Comparison of ENCODE assay signal across 8 cellular contexts in genomic region chr16:67108931-67109406, GRCh38. TPM values are rescaled to one million over a fixed set of nuclear protein-coding genes. Genes with fewer than 3 reads are reported as not detected.
DNase-seq lines count a peak whose midpoint lies in the region; ATAC-seq and TF ChIP-seq lines count a peak whose summit lies in the region.

No MANE protein-coding gene starts in this region.

- H3K4me3 ChIP-seq in AG09309 (ENCODE audit: control insufficient read depth, low read depth, low read length): peak overlapping the region; percentile 72
- peak overlapping the region; percentile 98 for H3K4me3 ChIP-seq in LNCaP clone FGC (ENCODE audit: low read depth, low read length)

- TF ChIP-seq CTCF in AG09309 (IDR thresholded peaks at IDR 0.05; ENCODE audit: control insufficient read depth, insufficient read depth, low read depth, low read length, missing control alignments): no peak
- TF ChIP-seq CTCF in LNCaP clone FGC (IDR thresholded peaks at IDR 0.05; ENCODE audit: control insufficient read depth, extremely low read depth, insufficient read depth): no peak

- in situ Hi-C loops in KBM-7 (cut with MboI; ENCODE audit: low pct_unique_long_range_greater_than_20kb, low sequenced_read_pairs): no loop called here

- intact Hi-C loops in dendritic cell treated with granulocyte-macrophage colony-stimulating factor and Interleukin-4, amounts not matched to agents 40 ng/mL and 50 ng/mL, for 4 days (cut with micrococcal nuclease): loop anchor here (5.0 to 10.0 kb wide), 2 partner anchors 46 to 82 kb away; partner anchors contain the start of genes B3GNT9, CBFB, FBXL8 and TRADD

- H3K4me3 Mint-ChIP-seq in dendritic cell treated with granulocyte-macrophage colony-stimulating factor and Interleukin-4, amounts not matched to agents 40 ng/mL and 50 ng/mL, for 4 days: peak overlapping the region; percentile 99
- peak overlapping the region; percentile 97 for H3K4me3 Mint-ChIP-seq in natural killer cell treated with Interleukin-12 subunit alpha and Interleukin-12 subunit beta and Interleukin-15 and Interleukin-18, amount 100 ng/mL, for 72 hours

- ATAC-seq in natural killer cell treated with Interleukin-12 subunit alpha and Interleukin-12 subunit beta and Interleukin-15 and Interleukin-18, amount 100 ng/mL, for 72 hours: no peak
- no peak for ATAC-seq in HG02885 (IDR thresholded peaks at IDR 0.05; ENCODE audit: poor library complexity, unreplicated experiment)

- no peaks in the 10 kb centered on the region for H3K9me3 Mint-ChIP-seq in dendritic cell treated with granulocyte-macrophage colony-stimulating factor and Interleukin-4, amounts not matched to agents 40 ng/mL and 50 ng/mL, for 4 days
- no peaks in the 10 kb centered on the region for H3K9me3 Mint-ChIP-seq in natural killer cell treated with Interleukin-12 subunit alpha and Interleukin-12 subunit beta and Interleukin-15 and Interleukin-18, amount 100 ng/mL, for 72 hours

- DNase-seq in AG09309 (ENCODE audit: low read depth) (no peak), LNCaP clone FGC (ENCODE audit: low read depth) (no peak), NCI-H1105 (lab: John Stamatoyannopoulos, UW) (no peak), glomerular visceral epithelial cell (ENCODE audit: extremely low spot score) (no peak), KBM-7 (no peak)
- no peak for DNase-seq in natural killer cell treated with Interleukin-12 subunit alpha and Interleukin-12 subunit beta and Interleukin-15 and Interleukin-18, amount 100 ng/mL, for 72 hours (ENCODE audit: low spot score)

- peaks cover 69% of the 10 kb centered on the region for H3K4me1 Mint-ChIP-seq in dendritic cell treated with granulocyte-macrophage colony-stimulating factor and Interleukin-4, amounts not matched to agents 40 ng/mL and 50 ng/mL, for 4 days (ENCODE audit: low read depth)
- H3K4me1 Mint-ChIP-seq in natural killer cell treated with Interleukin-12 subunit alpha and Interleukin-12 subunit beta and Interleukin-15 and Interleukin-18, amount 100 ng/mL, for 72 hours (ENCODE audit: low read depth in 2 of 2): peaks cover 23 to 27% of the 10 kb centered on the region in 2 donors

- no peaks in the 10 kb centered on the region for H3K27me3 Mint-ChIP-seq in dendritic cell treated with granulocyte-macrophage colony-stimulating factor and Interleukin-4, amounts not matched to agents 40 ng/mL and 50 ng/mL, for 4 days
- no peaks in the 10 kb centered on the region for H3K27me3 Mint-ChIP-seq in natural killer cell treated with Interleukin-12 subunit alpha and Interleukin-12 subunit beta and Interleukin-15 and Interleukin-18, amount 100 ng/mL, for 72 hours

- H3K27ac Mint-ChIP-seq in dendritic cell treated with granulocyte-macrophage colony-stimulating factor and Interleukin-4, amounts not matched to agents 40 ng/mL and 50 ng/mL, for 4 days: peak overlapping the region; percentile 92
- peak overlapping the region; percentile 61 to 91 for H3K27ac Mint-ChIP-seq in natural killer cell treated with Interleukin-12 subunit alpha and Interleukin-12 subunit beta and Interleukin-15 and Interleukin-18, amount 100 ng/mL, for 72 hours

- peaks cover 45% of the 10 kb centered on the region for H3K36me3 Mint-ChIP-seq in dendritic cell treated with granulocyte-macrophage colony-stimulating factor and Interleukin-4, amounts not matched to agents 40 ng/mL and 50 ng/mL, for 4 days (ENCODE audit: low read depth)
- no peaks in the 10 kb centered on the region for H3K36me3 Mint-ChIP-seq in natural killer cell treated with Interleukin-12 subunit alpha and Interleukin-12 subunit beta and Interleukin-15 and Interleukin-18, amount 100 ng/mL, for 72 hours

RNA-seq across cellular contexts. Expression of gene PHAF1, which starts 0.8 kb away (rescaled TPM):
- 10 to 100 TPM; 14.3 to 26.7 TPM for total RNA-seq in natural killer cell treated with Interleukin-12 subunit alpha and Interleukin-12 subunit beta and Interleukin-15 and Interleukin-18, amount 100 ng/mL, for 72 hours

RNA-seq across cellular contexts. Expression of gene B3GNT9, which starts 41.8 kb away (rescaled TPM):
- total RNA-seq in natural killer cell treated with Interleukin-12 subunit alpha and Interleukin-12 subunit beta and Interleukin-15 and Interleukin-18, amount 100 ng/mL, for 72 hours: 1 to 10 TPM; 3.3 to 3.8 TPM

RNA-seq across cellular contexts. Expression of gene TRADD, which starts 50.7 kb away (rescaled TPM):
- 10 to 100 TPM; 38.5 to 51.2 TPM for total RNA-seq in natural killer cell treated with Interleukin-12 subunit alpha and Interleukin-12 subunit beta and Interleukin-15 and Interleukin-18, amount 100 ng/mL, for 72 hours

RNA-seq across cellular contexts. Expression of gene FBXL8, which starts 50.8 kb away (rescaled TPM):
- 10 to 100 TPM; 15.3 to 16.8 TPM for total RNA-seq in natural killer cell treated with Interleukin-12 subunit alpha and Interleukin-12 subunit beta and Interleukin-15 and Interleukin-18, amount 100 ng/mL, for 72 hours

RNA-seq across cellular contexts. Expression of gene HSF4, which starts 55.6 kb away (rescaled TPM):
- total RNA-seq in natural killer cell treated with Interleukin-12 subunit alpha and Interleukin-12 subunit beta and Interleukin-15 and Interleukin-18, amount 100 ng/mL, for 72 hours: 10 to 100 TPM; 17.2 to 19.4 TPM
